ENCODE assay signal across 1 cellular context in genomic region chr3:66038726-66039589, GRCh38.
TF ChIP-seq lines count a peak whose summit lies in the region.

Gene MAGI1 (minus strand): TSS chr3:66038918. CDS start chr3:66038308, 610 bp downstream.

TF ChIP-seq in HEK293, 187 proteins besides CTCF, POLR2A, EP300 and RAD21 (continued from another document and continues in another):
- TF ChIP-seq ZNF521 (tag by site-specific recombination; IDR thresholded peaks at IDR 0.05) (no peak), ZNF692 (tag by site-specific recombination; IDR thresholded peaks at IDR 0.05) (peak; percentile 76; the same call in 1 of the 2 replicates), ZNF211 (tag by site-specific recombination; IDR thresholded peaks at IDR 0.05; ENCODE audit: low read depth) (no peak), ZNF580 (tag by site-specific recombination; IDR thresholded peaks at IDR 0.05) (no peak), ZNF184 (tag by site-specific recombination; IDR thresholded peaks at IDR 0.05) (0 out of 2 replicates have a peak, but pooled peaks have one; percentile 63), ZNF248 (tag by site-specific recombination; IDR thresholded peaks at IDR 0.05) (no peak), ZNF335 (tag by site-specific recombination; conservative IDR thresholded peaks at IDR 0.05) (peak; percentile 93), KLF9 (tag by site-specific recombination; IDR thresholded peaks at IDR 0.05; ENCODE audit: low read depth) (0 out of 2 replicates have a peak, but pooled peaks have one; percentile 42), ZNF416 (tag by site-specific recombination; IDR thresholded peaks at IDR 0.05) (no peak), ZFP69B (tag by site-specific recombination; IDR thresholded peaks at IDR 0.05) (peak; percentile 56), ZNF114 (tag by site-specific recombination; IDR thresholded peaks at IDR 0.05) (no peak), FEZF1 (tag by site-specific recombination; IDR thresholded peaks at IDR 0.05) (no peak), ZSCAN23 (tag by site-specific recombination; IDR thresholded peaks at IDR 0.05) (no peak), ZNF266 (tag by site-specific recombination; IDR thresholded peaks at IDR 0.05; ENCODE audit: low read depth) (no peak), ZNF843 (tag by site-specific recombination; IDR thresholded peaks at IDR 0.05) (peak; percentile 49; the same call in 1 of the 2 replicates), ZNF221 (tag by site-specific recombination; IDR thresholded peaks at IDR 0.05; ENCODE audit: borderline replicate concordance) (no peak), ZNF473 (tag by site-specific recombination; IDR thresholded peaks at IDR 0.05) (no peak), ZNF121 (tag by site-specific recombination; IDR thresholded peaks at IDR 0.05) (no peak), ZNF837 (tag by site-specific recombination; IDR thresholded peaks at IDR 0.05) (no peak), ZNF785 (tag by site-specific recombination; IDR thresholded peaks at IDR 0.05) (no peak), ZNF548 (tag by site-specific recombination; IDR thresholded peaks at IDR 0.05) (no peak), ZBTB48 (tag by site-specific recombination; IDR thresholded peaks at IDR 0.05) (peak; percentile 95), ZEB2 (tag by site-specific recombination; IDR thresholded peaks at IDR 0.05) (no peak), GLIS1 (tag by site-specific recombination; IDR thresholded peaks at IDR 0.05) (0 out of 2 replicates have a peak, but pooled peaks have one; percentile 7), REPIN1 (tag by site-specific recombination; IDR thresholded peaks at IDR 0.05; ENCODE audit: low read depth) (no peak), ZBTB7A (tag by site-specific recombination; IDR thresholded peaks at IDR 0.05; ENCODE audit: low read depth) (peak; percentile 50; the same call in 1 of the 2 replicates), ZFP41 (tag by site-specific recombination; IDR thresholded peaks at IDR 0.05; ENCODE audit: borderline replicate concordance) (no peak), ZNF214 (tag by site-specific recombination; IDR thresholded peaks at IDR 0.05; ENCODE audit: borderline replicate concordance) (no peak), ZNF16 (tag by site-specific recombination; IDR thresholded peaks at IDR 0.05; ENCODE audit: low read depth) (no peak), ZNF549 (tag by site-specific recombination; IDR thresholded peaks at IDR 0.05) (no peak), ZNF169 (tag by site-specific recombination; IDR thresholded peaks at IDR 0.05) (no peak), INSM2 (tag by site-specific recombination; IDR thresholded peaks at IDR 0.05) (no peak), ATF2 (tag by site-specific recombination; IDR thresholded peaks at IDR 0.05; ENCODE audit: low read depth) (no peak), ZNF626 (tag by site-specific recombination; IDR thresholded peaks at IDR 0.05) (no peak), ZNF350 (tag by site-specific recombination; IDR thresholded peaks at IDR 0.05) (no peak), KLF8 (tag by site-specific recombination; IDR thresholded peaks at IDR 0.05) (peak; percentile 59; the same call in 1 of the 2 replicates), ZBTB49 (tag by site-specific recombination; IDR thresholded peaks at IDR 0.05; ENCODE audit: low read depth) (no peak), BCL6B (tag by site-specific recombination; IDR thresholded peaks at IDR 0.05) (no peak), ZNF112 (tag by site-specific recombination; IDR thresholded peaks at IDR 0.05) (no peak), ZNF202 (tag by site-specific recombination; IDR thresholded peaks at IDR 0.05; ENCODE audit: borderline replicate concordance) (no peak), KLF16 (tag by site-specific recombination; IDR thresholded peaks at IDR 0.05) (peak; percentile 60; the same call in 1 of the 2 replicates), ZNF747 (tag by site-specific recombination; IDR thresholded peaks at IDR 0.05) (no peak), ZFP37 (tag by site-specific recombination; IDR thresholded peaks at IDR 0.05) (0 out of 2 replicates have a peak, but pooled peaks have one; percentile 30), IKZF3 (tag by site-specific recombination; IDR thresholded peaks at IDR 0.05) (peak; percentile 92), ZNF585B (tag by site-specific recombination; IDR thresholded peaks at IDR 0.05) (no peak), EGR2 (tag by site-specific recombination; IDR thresholded peaks at IDR 0.05; ENCODE audit: low read depth) (no peak), ZNF501 (tag by site-specific recombination; IDR thresholded peaks at IDR 0.05) (peak; percentile 68; the same call in 1 of the 2 replicates), ZNF776 (tag by site-specific recombination; IDR thresholded peaks at IDR 0.05; ENCODE audit: borderline replicate concordance) (no peak), ZNF792 (tag by site-specific recombination; IDR thresholded peaks at IDR 0.05) (peak; percentile 92), MYNN (tag by site-specific recombination; IDR thresholded peaks at IDR 0.05; ENCODE audit: borderline replicate concordance) (no peak), MEIS1 (CRISPR knock-in tag; IDR thresholded peaks at IDR 0.05; ENCODE audit: borderline replicate concordance) (no peak)
- TF ChIP-seq, protein P1, sequence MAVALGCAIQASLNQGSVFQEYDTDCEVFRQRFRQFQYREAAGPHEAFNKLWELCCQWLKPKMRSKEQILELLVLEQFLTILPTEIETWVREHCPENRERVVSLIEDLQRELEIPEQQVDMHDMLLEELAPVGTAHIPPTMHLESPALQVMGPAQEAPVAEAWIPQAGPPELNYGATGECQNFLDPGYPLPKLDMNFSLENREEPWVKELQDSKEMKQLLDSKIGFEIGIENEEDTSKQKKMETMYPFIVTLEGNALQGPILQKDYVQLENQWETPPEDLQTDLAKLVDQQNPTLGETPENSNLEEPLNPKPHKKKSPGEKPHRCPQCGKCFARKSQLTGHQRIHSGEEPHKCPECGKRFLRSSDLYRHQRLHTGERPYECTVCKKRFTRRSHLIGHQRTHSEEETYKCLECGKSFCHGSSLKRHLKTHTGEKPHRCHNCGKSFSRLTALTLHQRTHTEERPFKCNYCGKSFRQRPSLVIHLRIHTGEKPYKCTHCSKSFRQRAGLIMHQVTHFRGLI (tag by site-specific recombination; IDR thresholded peaks at IDR 0.05), result no peak
- TF ChIP-seq, protein P2, sequence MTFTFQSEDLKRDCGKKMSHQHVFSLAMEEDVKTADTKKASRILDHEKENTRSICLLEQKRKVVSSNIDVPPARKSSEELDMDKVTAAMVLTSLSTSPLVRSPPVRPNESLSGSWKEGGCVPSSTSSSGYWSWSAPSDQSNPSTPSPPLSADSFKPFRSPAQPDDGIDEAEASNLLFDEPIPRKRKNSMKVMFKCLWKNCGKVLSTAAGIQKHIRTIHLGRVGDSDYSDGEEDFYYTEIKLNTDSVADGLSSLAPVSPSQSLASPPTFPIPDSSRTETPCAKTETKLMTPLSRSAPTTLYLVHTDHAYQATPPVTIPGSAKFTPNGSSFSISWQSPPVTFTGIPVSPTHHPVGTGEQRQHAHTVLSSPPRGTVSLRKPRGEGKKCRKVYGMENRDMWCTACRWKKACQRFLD (tag by site-specific recombination; IDR thresholded peaks at IDR 0.05), result no peak
- TF ChIP-seq, protein P3, sequence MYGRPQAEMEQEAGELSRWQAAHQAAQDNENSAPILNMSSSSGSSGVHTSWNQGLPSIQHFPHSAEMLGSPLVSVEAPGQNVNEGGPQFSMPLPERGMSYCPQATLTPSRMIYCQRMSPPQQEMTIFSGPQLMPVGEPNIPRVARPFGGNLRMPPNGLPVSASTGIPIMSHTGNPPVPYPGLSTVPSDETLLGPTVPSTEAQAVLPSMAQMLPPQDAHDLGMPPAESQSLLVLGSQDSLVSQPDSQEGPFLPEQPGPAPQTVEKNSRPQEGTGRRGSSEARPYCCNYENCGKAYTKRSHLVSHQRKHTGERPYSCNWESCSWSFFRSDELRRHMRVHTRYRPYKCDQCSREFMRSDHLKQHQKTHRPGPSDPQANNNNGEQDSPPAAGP (tag by site-specific recombination; IDR thresholded peaks at IDR 0.05), result peak; percentile 43; the same call in 1 of the 2 replicates
- TF ChIP-seq, protein P4, sequence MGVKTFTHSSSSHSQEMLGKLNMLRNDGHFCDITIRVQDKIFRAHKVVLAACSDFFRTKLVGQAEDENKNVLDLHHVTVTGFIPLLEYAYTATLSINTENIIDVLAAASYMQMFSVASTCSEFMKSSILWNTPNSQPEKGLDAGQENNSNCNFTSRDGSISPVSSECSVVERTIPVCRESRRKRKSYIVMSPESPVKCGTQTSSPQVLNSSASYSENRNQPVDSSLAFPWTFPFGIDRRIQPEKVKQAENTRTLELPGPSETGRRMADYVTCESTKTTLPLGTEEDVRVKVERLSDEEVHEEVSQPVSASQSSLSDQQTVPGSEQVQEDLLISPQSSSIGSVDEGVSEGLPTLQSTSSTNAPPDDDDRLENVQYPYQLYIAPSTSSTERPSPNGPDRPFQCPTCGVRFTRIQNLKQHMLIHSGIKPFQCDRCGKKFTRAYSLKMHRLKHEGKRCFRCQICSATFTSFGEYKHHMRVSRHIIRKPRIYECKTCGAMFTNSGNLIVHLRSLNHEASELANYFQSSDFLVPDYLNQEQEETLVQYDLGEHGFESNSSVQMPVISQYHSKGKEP (tag by site-specific recombination; IDR thresholded peaks at IDR 0.05), result peak; percentile 64; the same call in 1 of the 2 replicates
- TF ChIP-seq, protein P5, sequence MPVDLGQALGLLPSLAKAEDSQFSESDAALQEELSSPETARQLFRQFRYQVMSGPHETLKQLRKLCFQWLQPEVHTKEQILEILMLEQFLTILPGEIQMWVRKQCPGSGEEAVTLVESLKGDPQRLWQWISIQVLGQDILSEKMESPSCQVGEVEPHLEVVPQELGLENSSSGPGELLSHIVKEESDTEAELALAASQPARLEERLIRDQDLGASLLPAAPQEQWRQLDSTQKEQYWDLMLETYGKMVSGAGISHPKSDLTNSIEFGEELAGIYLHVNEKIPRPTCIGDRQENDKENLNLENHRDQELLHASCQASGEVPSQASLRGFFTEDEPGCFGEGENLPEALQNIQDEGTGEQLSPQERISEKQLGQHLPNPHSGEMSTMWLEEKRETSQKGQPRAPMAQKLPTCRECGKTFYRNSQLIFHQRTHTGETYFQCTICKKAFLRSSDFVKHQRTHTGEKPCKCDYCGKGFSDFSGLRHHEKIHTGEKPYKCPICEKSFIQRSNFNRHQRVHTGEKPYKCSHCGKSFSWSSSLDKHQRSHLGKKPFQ (tag by site-specific recombination; IDR thresholded peaks at IDR 0.05), result peak; percentile 91
